Comparison of ENCODE assay signal across 2 cellular contexts in the genomic region with DNA sequence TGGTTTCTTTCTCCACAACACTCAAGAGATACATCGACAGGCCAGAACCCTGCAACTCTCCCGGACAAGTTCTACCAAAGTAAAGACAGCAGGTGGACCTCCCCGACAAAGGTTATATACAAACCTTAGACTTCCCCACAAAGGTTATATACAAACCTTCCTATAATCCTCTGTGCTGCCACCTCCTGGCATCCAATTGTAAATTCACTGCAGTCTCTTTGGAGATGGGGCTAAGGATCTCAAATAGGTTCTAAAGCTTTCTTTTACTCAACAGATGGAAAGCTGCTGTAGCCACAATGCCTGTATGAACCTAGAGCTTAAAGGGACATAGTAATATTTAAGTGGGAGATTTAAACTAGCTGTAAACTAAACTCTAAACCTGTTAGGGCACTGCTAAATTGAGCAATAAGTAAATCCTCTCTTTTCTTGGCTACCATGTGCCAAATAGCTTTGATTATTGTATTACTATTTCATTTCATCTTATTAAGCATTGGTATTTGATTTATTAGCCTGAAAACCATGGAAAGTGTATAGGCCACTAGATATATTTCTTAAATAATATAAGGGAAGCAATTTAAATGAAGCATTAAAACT.
TF ChIP-seq lines count a peak whose summit lies in the region.

No MANE protein-coding gene starts in this region.

TF ChIP-seq in A549, 52 proteins besides CTCF, POLR2A, EP300 and RAD21:
- TF ChIP-seq POLR2AphosphoS2 (conservative IDR thresholded peaks at IDR 0.05; ENCODE audit: low read length) (no peak), EHF (CRISPR knock-in tag; IDR thresholded peaks at IDR 0.05) (no peak), ZFP36 (IDR thresholded peaks at IDR 0.05; ENCODE audit: borderline replicate concordance, partially characterized antibody) (no peak), SMC3 (IDR thresholded peaks at IDR 0.05) (peak; percentile 71)
- TF ChIP-seq, protein P1, sequence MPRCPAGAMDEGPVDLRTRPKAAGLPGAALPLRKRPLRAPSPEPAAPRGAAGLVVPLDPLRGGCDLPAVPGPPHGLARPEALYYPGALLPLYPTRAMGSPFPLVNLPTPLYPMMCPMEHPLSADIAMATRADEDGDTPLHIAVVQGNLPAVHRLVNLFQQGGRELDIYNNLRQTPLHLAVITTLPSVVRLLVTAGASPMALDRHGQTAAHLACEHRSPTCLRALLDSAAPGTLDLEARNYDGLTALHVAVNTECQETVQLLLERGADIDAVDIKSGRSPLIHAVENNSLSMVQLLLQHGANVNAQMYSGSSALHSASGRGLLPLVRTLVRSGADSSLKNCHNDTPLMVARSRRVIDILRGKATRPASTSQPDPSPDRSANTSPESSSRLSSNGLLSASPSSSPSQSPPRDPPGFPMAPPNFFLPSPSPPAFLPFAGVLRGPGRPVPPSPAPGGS (IDR thresholded peaks at IDR 0.05) = no peak

TF ChIP-seq in HCT116, 20 proteins besides CTCF, POLR2A, EP300 and RAD21:
- TF ChIP-seq CBX3 (IDR thresholded peaks at IDR 0.05; ENCODE audit: low read depth) (no peak), SRF (IDR thresholded peaks at IDR 0.05; ENCODE audit: low read depth) (0 out of 2 replicates have a peak, but pooled peaks have one; percentile 29)
